Comparison of ENCODE assay signal across 14 cellular contexts in the genomic region with DNA sequence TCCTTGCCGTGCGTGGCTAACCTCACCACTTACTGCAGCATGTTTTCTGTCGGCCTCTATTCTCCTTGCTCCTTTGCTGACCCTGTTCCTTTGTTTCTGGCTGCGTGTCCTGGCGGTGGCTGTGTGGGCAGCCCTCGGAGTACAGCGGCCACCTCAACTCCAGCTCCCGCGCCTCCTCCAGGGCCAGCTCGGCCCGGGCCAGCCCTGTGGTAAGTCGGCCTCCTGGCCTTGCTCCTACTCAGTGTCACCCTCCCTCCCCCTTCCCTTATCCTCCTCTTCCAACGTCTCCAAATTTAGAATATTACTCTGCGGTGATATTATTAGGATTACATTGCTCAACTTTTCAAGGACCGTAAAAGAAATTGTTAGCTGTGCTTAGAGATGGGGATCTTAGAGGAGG. TPM values are rescaled to one million over a fixed set of nuclear protein-coding genes. Genes with fewer than 3 reads are reported as not detected.
DNase-seq lines count a peak whose midpoint lies in the region; ATAC-seq and TF ChIP-seq lines count a peak whose summit lies in the region.
"Had no signal": no experiment of that assay in that cellular context is flagged by ENCODE, and none has a peak within 500 bp of the region (broad histone marks: within the 10 kb centered on the region; RNA-seq: fewer than 3 reads in every experiment).

No MANE protein-coding gene starts in this region.

- no peak overlapping the region for H3K18ac ChIP-seq in IMR-90 (ENCODE audit: low read depth, low read length)
- H3K18ac ChIP-seq in mesenchymal stem cell (ENCODE audit: low read depth in 1 of 2, low read length in 2 of 2): no peak overlapping the region

- H4K91ac ChIP-seq in IMR-90 (ENCODE audit: insufficient read depth, low read depth, low read length) (no peak overlapping the region), mesenchymal stem cell (ENCODE audit: low read length) (no peak overlapping the region)

- H3K23ac ChIP-seq in IMR-90 (ENCODE audit: low read depth, low read length) (no peak overlapping the region), mesenchymal stem cell (ENCODE audit: low read length in 2 of 2) (peak overlapping the region in 1 of 2 experiments; percentile 49)

- H3K4me3 Mint-ChIP-seq in endothelial cell (ENCODE audit: unreplicated experiment) (peak overlapping the region; percentile 39), immature natural killer cell (no peak overlapping the region)
- no peak overlapping the region for H3K4me3 Mint-ChIP-seq in stimulated activated naive B cell treated with anti-CD40 and anti-IgM and Interleukin-4, amounts not matched to agents 10 μg/mL and 1 μg/mL and 100 μg/mL, for 72 hours
- H3K4me3 Mint-ChIP-seq: activated naive CD8-positive, alpha-beta T cell treated with anti-CD3 and anti-CD28 coated beads, Interleukin-2, amount 10 ng/mL, durations not matched to agents 7 days and 5 days; B cell; HFFc6 had no signal

- H3K9me1 ChIP-seq in IMR-90 (ENCODE audit: insufficient read depth, low read length): peaks cover 33% of the 10 kb centered on the region

- no peak overlapping the region for H2BK15ac ChIP-seq in IMR-90 (ENCODE audit: low read depth, low read length)
- no peak overlapping the region for H2BK15ac ChIP-seq in mesenchymal stem cell (ENCODE audit: low read depth, poor library complexity, severe bottlenecking)

- POLR2A ChIA-PET in IMR-90 (lab: Charles Lee; ENCODE audit: unreplicated experiment): no interaction called here

- no peaks in the 10 kb centered on the region for H3K9me3 Mint-ChIP-seq in endothelial cell (ENCODE audit: unreplicated experiment)
- no peaks in the 10 kb centered on the region for H3K9me3 Mint-ChIP-seq in stimulated activated naive B cell treated with anti-CD40 and anti-IgM and Interleukin-4, amounts not matched to agents 10 μg/mL and 1 μg/mL and 100 μg/mL, for 72 hours
- no peaks in the 10 kb centered on the region for H3K9me3 Mint-ChIP-seq in immature natural killer cell
- H3K9me3 Mint-ChIP-seq: activated naive CD8-positive, alpha-beta T cell treated with anti-CD3 and anti-CD28 coated beads, Interleukin-2, amount 10 ng/mL, durations not matched to agents 7 days and 5 days; HFFc6 had no signal

- peaks cover 51% of the 10 kb centered on the region for H4K20me1 ChIP-seq in IMR-90 (ENCODE audit: insufficient read depth, low read length)

- H3K4me3 ChIP-seq in IMR-90 (ENCODE audit: insufficient read depth, low read depth, low read length): no peak overlapping the region
- no peak overlapping the region for H3K4me3 ChIP-seq in mesenchymal stem cell (ENCODE audit: insufficient read depth in 1 of 2, low read depth in 1 of 2, low read length in 2 of 2)
- no peak overlapping the region for H3K4me3 ChIP-seq in SJCRH30

- H3K9ac ChIP-seq in IMR-90 (ENCODE audit: low read depth, low read length): no peak overlapping the region
- H3K9ac ChIP-seq in mesenchymal stem cell (ENCODE audit: low read length): no peak overlapping the region

- H2BK120ac ChIP-seq in IMR-90 (ENCODE audit: low read depth, low read length) (no peak overlapping the region), mesenchymal stem cell (ENCODE audit: low read depth, low read length) (no peak overlapping the region)

- H2AK5ac ChIP-seq in IMR-90 (ENCODE audit: low read depth, low read length) (no peak overlapping the region), mesenchymal stem cell (ENCODE audit: low read length, severe bottlenecking) (no peak overlapping the region)

- no peak overlapping the region for H2BK12ac ChIP-seq in mesenchymal stem cell (ENCODE audit: low read length in 2 of 2)

- H3K56ac ChIP-seq in IMR-90 (ENCODE audit: extremely low read depth, insufficient read depth, low read length): no peak overlapping the region

- H3K27me3 ChIP-seq in IMR-90 (ENCODE audit: control insufficient read depth, insufficient read depth, low read length) (no peaks in the 10 kb centered on the region), mesenchymal stem cell (ENCODE audit: control insufficient read depth in 1 of 2, insufficient read depth in 1 of 2, low read length in 2 of 2) (no peaks in the 10 kb centered on the region), SJCRH30 (no peaks in the 10 kb centered on the region)

- peaks cover 26% of the 10 kb centered on the region for H3K36me3 ChIP-seq in IMR-90 (ENCODE audit: control insufficient read depth, insufficient read depth, low read length)
- peaks cover 34 to 43% of the 10 kb centered on the region in 2 experiments for H3K36me3 ChIP-seq in mesenchymal stem cell (ENCODE audit: control insufficient read depth in 1 of 2, insufficient read depth in 2 of 2, low read depth in 1 of 2, low read length in 2 of 2)
- H3K36me3 ChIP-seq in SJCRH30: peaks cover 11% of the 10 kb centered on the region

- in situ Hi-C loops in IMR-90 (cut with MboI; ENCODE audit: low sequenced_read_pairs): loop anchor here (25.0 kb wide), 1 partner anchor 627 kb away; no protein-coding TSS in a partner anchor

- H3K4me1 Mint-ChIP-seq in endothelial cell (ENCODE audit: unreplicated experiment): peaks cover 46% of the 10 kb centered on the region
- H3K4me1 Mint-ChIP-seq in stimulated activated naive B cell treated with anti-CD40 and anti-IgM and Interleukin-4, amounts not matched to agents 10 μg/mL and 1 μg/mL and 100 μg/mL, for 72 hours: peaks cover 40 to 76% of the 10 kb centered on the region in 2 donors
- H3K4me1 Mint-ChIP-seq in immature natural killer cell: peaks cover 51 to 78% of the 10 kb centered on the region in 2 donors

- H2AK9ac ChIP-seq in IMR-90 (replicated peaks; ENCODE audit: low read depth, low read length, poor library complexity): no peak overlapping the region

- TF ChIP-seq POLR2A in IMR-90 (IDR thresholded peaks at IDR 0.05; ENCODE audit: low read depth, low read length): 0 out of 2 replicates have a peak, but pooled peaks have one; percentile 37

- H3K36me3 Mint-ChIP-seq in endothelial cell (ENCODE audit: low read depth, unreplicated experiment) (peaks cover 18% of the 10 kb centered on the region), immature natural killer cell (peaks cover 0 to 10% (median 7%) of the 10 kb centered on the region in 3 donors)
- H3K36me3 Mint-ChIP-seq in stimulated activated naive B cell treated with anti-CD40 and anti-IgM and Interleukin-4, amounts not matched to agents 10 μg/mL and 1 μg/mL and 100 μg/mL, for 72 hours: peaks cover 33 to 61% of the 10 kb centered on the region in 2 donors

- BruUV-seq in IMR-90 (replicated peaks; lab: Mats Ljungman, UMichigan): no TSS peak

- H3K4ac ChIP-seq in IMR-90 (ENCODE audit: low read depth, low read length): no peak overlapping the region
- H3K4ac ChIP-seq in mesenchymal stem cell (ENCODE audit: low read depth in 1 of 2, low read length in 2 of 2): no peak overlapping the region

- no peak overlapping the region for H2BK5ac ChIP-seq in IMR-90 (ENCODE audit: low read depth, low read length, poor library complexity, severe bottlenecking)
- no peak overlapping the region for H2BK5ac ChIP-seq in mesenchymal stem cell (ENCODE audit: low read depth, low read length, poor library complexity, severe bottlenecking)

- CTCF ChIA-PET in IMR-90 (lab: Yijun Ruan, JAX): no interaction called here

- WGBS in IMR-90 (ENCODE audit: extremely low coverage in 2 of 2, insufficient read length in 1 of 2), 2 experiments: 85% methylated on average over 11 of the region's 15 CpGs; no CpG with 5 or more reads in 1 of the 2 experiments
- 88% methylated on average over 14 of the region's 15 CpGs for WGBS in mesenchymal stem cell

- no peak overlapping the region for H3K27ac ChIP-seq in IMR-90 (ENCODE audit: insufficient read depth, low read length)
- no peak overlapping the region for H3K27ac ChIP-seq in mesenchymal stem cell (ENCODE audit: low read length, poor library complexity, severe bottlenecking)
- H3K27ac ChIP-seq in SJCRH30: no peak overlapping the region

- no peak overlapping the region for H2BK20ac ChIP-seq in IMR-90 (ENCODE audit: low read depth, low read length)

- H2AFZ ChIP-seq in IMR-90 (replicated peaks; ENCODE audit: low read length, poor library complexity) (no peak overlapping the region), mesenchymal stem cell (ENCODE audit: low read depth, low read length) (no peak overlapping the region)

- no peak for TF ChIP-seq RAD21 in IMR-90 (IDR thresholded peaks at IDR 0.05; ENCODE audit: low read length)

- H4K8ac ChIP-seq in IMR-90 (ENCODE audit: low read depth in 2 of 2, low read length in 2 of 2) (no peak overlapping the region), mesenchymal stem cell (ENCODE audit: low read length) (peak overlapping the region; percentile 40)

- H3K27me3 Mint-ChIP-seq in endothelial cell (ENCODE audit: unreplicated experiment) (peaks cover 5% of the 10 kb centered on the region), immature natural killer cell (ENCODE audit: low read depth in 3 of 3) (peaks cover 0 to 11% (median 9%) of the 10 kb centered on the region in 3 donors)
- H3K27me3 Mint-ChIP-seq in stimulated activated naive B cell treated with anti-CD40 and anti-IgM and Interleukin-4, amounts not matched to agents 10 μg/mL and 1 μg/mL and 100 μg/mL, for 72 hours: no peaks in the 10 kb centered on the region
- H3K27me3 Mint-ChIP-seq: activated naive CD8-positive, alpha-beta T cell treated with anti-CD3 and anti-CD28 coated beads, Interleukin-2, amount 10 ng/mL, durations not matched to agents 7 days and 5 days; B cell had no signal

- no peak overlapping the region for H4K5ac ChIP-seq in IMR-90 (ENCODE audit: low read depth, low read length)

- H3K4me2 ChIP-seq in IMR-90 (ENCODE audit: low read depth, low read length) (no peak overlapping the region), mesenchymal stem cell (ENCODE audit: low read length, poor library complexity, severe bottlenecking) (no peak overlapping the region)

- H3K4me1 ChIP-seq in IMR-90 (ENCODE audit: control insufficient read depth, insufficient read depth, low read length) (peaks cover 21% of the 10 kb centered on the region), mesenchymal stem cell (ENCODE audit: control insufficient read depth, insufficient read depth, low read depth, low read length) (peaks cover 3% of the 10 kb centered on the region), SJCRH30 (no peaks in the 10 kb centered on the region)

- peak overlapping the region; percentile 58 for H3K27ac Mint-ChIP-seq in endothelial cell (ENCODE audit: unreplicated experiment)
- H3K27ac Mint-ChIP-seq in stimulated activated naive B cell treated with anti-CD40 and anti-IgM and Interleukin-4, amounts not matched to agents 10 μg/mL and 1 μg/mL and 100 μg/mL, for 72 hours: peak overlapping the region; percentile 70
- peak overlapping the region in 1 of 6 donors; percentile 5 for H3K27ac Mint-ChIP-seq in immature natural killer cell
- H3K27ac Mint-ChIP-seq: activated naive CD8-positive, alpha-beta T cell treated with anti-CD3 and anti-CD28 coated beads, Interleukin-2, amount 10 ng/mL, durations not matched to agents 7 days and 5 days; HFFc6 had no signal

- TF ChIP-seq CTCF in IMR-90 (conservative IDR thresholded peaks at IDR 0.05; ENCODE audit: low read depth, low read length) (no peak), endothelial cell (IDR thresholded peaks at IDR 0.05; ENCODE audit: unreplicated experiment) (no peak)

- intact Hi-C loops in IMR-90 (cut with micrococcal nuclease): no loop called here

- ATAC-seq in IMR-90 (ENCODE audit: low read depth) (no peak), GM18907 (IDR thresholded peaks at IDR 0.05; ENCODE audit: unreplicated experiment) (no peak), GM19351 (IDR thresholded peaks at IDR 0.05; ENCODE audit: unreplicated experiment) (no peak)
- no peak for ATAC-seq in stimulated activated naive B cell treated with anti-CD40 and anti-IgM and Interleukin-4, amounts not matched to agents 10 μg/mL and 1 μg/mL and 100 μg/mL, for 72 hours (replicated peaks)
- ATAC-seq: PC-3 had no signal

- dilution Hi-C loops in IMR-90 (cut with HindIII; ENCODE audit: low sequenced_read_pairs, unreplicated experiment): no loop called here

- H3K9me3 ChIP-seq in IMR-90 (ENCODE audit: control insufficient read depth, insufficient read depth, low read length) (no peaks in the 10 kb centered on the region), mesenchymal stem cell (ENCODE audit: control insufficient read depth, low read length) (no peaks in the 10 kb centered on the region), SJCRH30 (replicated peaks) (no peaks in the 10 kb centered on the region)

- no peak for DNase-seq in IMR-90
- no peak for DNase-seq in endothelial cell (ENCODE audit: low spot score)
- no peak for DNase-seq in mesenchymal stem cell
- DNase-seq in stimulated activated naive B cell treated with anti-CD40 and anti-IgM and Interleukin-4, amounts not matched to agents 10 μg/mL and 1 μg/mL and 100 μg/mL, for 72 hours: no peak
- DNase-seq in immature natural killer cell: no peak
- no peak for DNase-seq in SJCRH30
- DNase-seq: activated naive CD8-positive, alpha-beta T cell treated with anti-CD3 and anti-CD28 coated beads, Interleukin-2, amount 10 ng/mL, durations not matched to agents 7 days and 5 days; HFFc6; MV-4-11; NCI-H226; PC-3 had no signal

- H3K14ac ChIP-seq in IMR-90 (replicated peaks; ENCODE audit: low read depth, low read length): no peak overlapping the region
- no peak overlapping the region for H3K14ac ChIP-seq in mesenchymal stem cell (ENCODE audit: low read length in 2 of 2)

- H3K79me1 ChIP-seq in IMR-90 (ENCODE audit: low read depth in 1 of 2, low read length in 2 of 2): peaks cover 49 to 90% of the 10 kb centered on the region in 2 experiments
- H3K79me1 ChIP-seq in mesenchymal stem cell (replicated peaks; ENCODE audit: low read length, poor library complexity, severe bottlenecking): peaks cover 52% of the 10 kb centered on the region

RNA-seq across cellular contexts. Expression of a gene that starts 59.5 kb away (rescaled TPM):
- total RNA-seq in IMR-90 (2012; rRNA removed) (0.18 and 0.28 TPM in 2 replicates), endothelial cell (ENCODE audit: unreplicated experiment) (0.44 TPM)
- polyA plus RNA-seq in IMR-90 (2012; rRNA removed) (0.14 TPM in 2 replicates), immature natural killer cell (under 1 TPM in 1 of 3 donors, not detected in 2; 0.08 TPM)
- not detected in 2 replicates for polyA plus RNA-seq in IMR-90 (2012; cell fraction: cytosol; rRNA removed)
- 0.04 and 0.73 TPM in 2 replicates for polyA plus RNA-seq in IMR-90 (2012; cell fraction: nucleus; rRNA removed; ENCODE audit: low replicate concordance)
- 0.18 TPM for polyA plus RNA-seq in mesenchymal stem cell (2013, experiment 1 of 2)
- 0.15 TPM for polyA plus RNA-seq in mesenchymal stem cell (2013, experiment 2 of 2)
- 0.15 and 0.28 TPM in 2 replicates for total RNA-seq in SJCRH30 (2014; rRNA removed; shearing (Covaris generic))
